8 cellular contexts compared by ENCODE assay signal in the genomic region with DNA sequence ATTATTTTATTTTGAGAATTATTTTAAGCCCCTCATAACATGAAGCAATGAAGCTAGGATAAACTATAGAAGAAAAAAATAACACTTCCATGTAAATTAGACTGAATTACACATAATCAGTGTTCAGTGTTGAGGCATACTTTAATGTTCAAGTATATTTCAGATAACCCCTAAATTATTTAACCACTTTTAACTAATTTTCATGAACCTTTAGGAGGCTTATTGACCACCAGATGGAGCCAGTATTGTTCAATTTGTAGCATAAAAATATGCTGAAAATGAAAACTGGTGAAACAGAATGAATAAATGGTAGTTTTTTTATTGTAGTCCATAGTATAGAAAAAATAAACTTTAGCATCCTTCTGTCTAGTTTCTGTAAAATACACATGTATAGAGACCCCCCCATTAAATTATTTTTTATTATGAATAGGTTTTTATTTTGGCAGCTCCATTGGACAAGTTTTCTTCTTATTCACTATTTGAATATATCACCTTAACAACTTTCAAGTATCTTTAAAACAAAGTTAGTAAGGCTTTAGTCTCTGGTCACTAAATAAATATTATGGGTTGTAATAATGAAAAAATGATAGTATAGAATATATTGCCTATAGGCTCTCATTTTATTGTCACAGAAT.
A peak's percentile ranks its signal among the peaks of the same experiment; 100 is the strongest.
DNase-seq lines count a peak whose midpoint lies in the region; ATAC-seq and TF ChIP-seq lines count a peak whose summit lies in the region.

No MANE protein-coding gene starts in this region.

- H3K36me3 ChIP-seq in thoracic aorta (no peaks in the 10 kb centered on the region), WERI-Rb-1 (no peaks in the 10 kb centered on the region)

- DNase-seq in SHP77 (lab: John Stamatoyannopoulos, UW) (peak; percentile 0 to 26), SHP77 treated with DMSO at 0.1 percent for 48 hours (lab: John Stamatoyannopoulos, UW) (no peak), OCI-M1 (lab: John Stamatoyannopoulos, UW) (peak; percentile 65), fibroblast of the aortic adventitia (ENCODE audit: low read depth) (peak; percentile 75), thoracic aorta (ENCODE audit: low spot score) (no peak), WERI-Rb-1 (no peak)

- no peak overlapping the region for H3K4me3 ChIP-seq in fibroblast of the aortic adventitia (ENCODE audit: low read depth, low read length)
- no peak overlapping the region for H3K4me3 ChIP-seq in thoracic aorta
- H3K4me3 ChIP-seq in WERI-Rb-1 (ENCODE audit: low read depth, low read length) = no peak overlapping the region

- ATAC-seq in thoracic aorta (ENCODE audit: insufficient number of reproducible peaks, low FRiP score, low read depth) = no peak
- ATAC-seq in HG02798 (IDR thresholded peaks at IDR 0.05; ENCODE audit: poor library complexity, unreplicated experiment) = no peak
- no peak for ATAC-seq in GM18867 (IDR thresholded peaks at IDR 0.05; ENCODE audit: unreplicated experiment)

- peak; percentile 66 for TF ChIP-seq CTCF in fibroblast of the aortic adventitia (IDR thresholded peaks at IDR 0.05; ENCODE audit: insufficient read depth, low read length)
- TF ChIP-seq CTCF in thoracic aorta (IDR thresholded peaks at IDR 0.05) = peak; percentile 63
- no peak for TF ChIP-seq CTCF in WERI-Rb-1 (IDR thresholded peaks at IDR 0.05; ENCODE audit: low read depth, low read length)

- H3K27ac ChIP-seq in thoracic aorta = no peak overlapping the region
- no peak overlapping the region for H3K27ac ChIP-seq in WERI-Rb-1

- H3K4me1 ChIP-seq in thoracic aorta (ENCODE audit: control insufficient read depth in 1 of 2, low read depth in 2 of 2) = no peaks in the 10 kb centered on the region

- peaks cover 10% of the 10 kb centered on the region for H3K9me3 ChIP-seq in thoracic aorta
- H3K9me3 ChIP-seq in WERI-Rb-1 (ENCODE audit: severe bottlenecking) = peaks cover 8% of the 10 kb centered on the region

- no peaks in the 10 kb centered on the region for H3K27me3 ChIP-seq in thoracic aorta (replicated peaks; ENCODE audit: insufficient read depth)
- H3K27me3 ChIP-seq in WERI-Rb-1 (ENCODE audit: insufficient read depth, low read depth, severe bottlenecking) = no peaks in the 10 kb centered on the region

Comparison
In these comparisons a context has a peak if more than half of its experiments do, and no peak if none do; other contexts are left out.
1. DNase-seq: peak in SHP77 (2 of 2), OCI-M1 (single experiment) and fibroblast of the aortic adventitia (single experiment); none in SHP77 treated with DMSO at 0.1 percent for 48 hours (single experiment), thoracic aorta (single experiment) and WERI-Rb-1 (single experiment).